Comparison of ENCODE assay signal across 1 cellular context in genomic region chr18:3839481-3840075, GRCh38.
TF ChIP-seq lines count a peak whose summit lies in the region.

No MANE protein-coding gene starts in this region.

TF ChIP-seq in WTC11, 78 proteins besides CTCF, POLR2A, EP300 and RAD21:
- TF ChIP-seq ZNF532 (CRISPR knock-in tag; IDR thresholded peaks at IDR 0.05; ENCODE audit: borderline replicate concordance): no peak
- TF ChIP-seq IRF1 (CRISPR knock-in tag; IDR thresholded peaks at IDR 0.05): no peak
- no peak for TF ChIP-seq SMAD3 (CRISPR knock-in tag; IDR thresholded peaks at IDR 0.05; ENCODE audit: borderline replicate concordance)
- no peak for TF ChIP-seq RORB (CRISPR knock-in tag; IDR thresholded peaks at IDR 0.05)
- TF ChIP-seq FOXK1 (CRISPR knock-in tag; IDR thresholded peaks at IDR 0.05): no peak
- no peak for TF ChIP-seq ZNF263 (CRISPR knock-in tag; IDR thresholded peaks at IDR 0.05; ENCODE audit: low read depth)
- TF ChIP-seq NFATC4 (CRISPR knock-in tag; IDR thresholded peaks at IDR 0.05): no peak
